Comparison of ENCODE assay signal across 1 cellular context in the genomic region with DNA sequence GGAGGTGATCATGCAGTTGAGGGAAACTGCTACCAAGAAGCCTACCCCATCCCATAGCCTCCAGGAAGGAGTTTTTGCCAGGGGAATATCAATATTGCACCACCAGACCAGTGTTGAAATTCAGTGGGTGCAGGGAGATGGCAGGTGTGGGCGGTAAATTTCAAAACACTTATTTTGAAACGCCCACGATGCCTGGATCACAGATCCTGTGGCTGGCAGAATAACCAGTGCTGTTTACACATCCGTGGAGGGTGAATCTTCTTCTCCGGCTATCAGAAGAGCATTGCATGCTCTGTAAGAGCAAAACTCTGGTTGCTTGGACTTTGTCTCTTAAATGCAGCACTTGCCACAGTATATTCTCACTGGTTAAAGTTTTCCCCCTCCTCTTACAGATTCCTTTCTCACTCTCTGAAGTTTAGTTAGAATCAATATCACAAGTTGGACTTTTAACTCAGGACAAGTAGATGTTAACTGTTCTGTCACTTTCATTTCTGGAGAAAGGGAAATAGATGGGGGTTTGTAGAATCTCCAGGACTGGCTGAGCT.
TF ChIP-seq lines count a peak whose summit lies in the region.

No MANE protein-coding gene starts in this region.

TF ChIP-seq in HepG2, 621 proteins besides CTCF, POLR2A, EP300 and RAD21 (continued from another document and continues in another):
- TF ChIP-seq, protein P1, sequence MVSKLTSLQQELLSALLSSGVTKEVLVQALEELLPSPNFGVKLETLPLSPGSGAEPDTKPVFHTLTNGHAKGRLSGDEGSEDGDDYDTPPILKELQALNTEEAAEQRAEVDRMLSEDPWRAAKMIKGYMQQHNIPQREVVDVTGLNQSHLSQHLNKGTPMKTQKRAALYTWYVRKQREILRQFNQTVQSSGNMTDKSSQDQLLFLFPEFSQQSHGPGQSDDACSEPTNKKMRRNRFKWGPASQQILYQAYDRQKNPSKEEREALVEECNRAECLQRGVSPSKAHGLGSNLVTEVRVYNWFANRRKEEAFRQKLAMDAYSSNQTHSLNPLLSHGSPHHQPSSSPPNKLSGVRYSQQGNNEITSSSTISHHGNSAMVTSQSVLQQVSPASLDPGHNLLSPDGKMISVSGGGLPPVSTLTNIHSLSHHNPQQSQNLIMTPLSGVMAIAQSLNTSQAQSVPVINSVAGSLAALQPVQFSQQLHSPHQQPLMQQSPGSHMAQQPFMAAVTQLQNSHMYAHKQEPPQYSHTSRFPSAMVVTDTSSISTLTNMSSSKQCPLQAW (CRISPR knock-in tag; IDR thresholded peaks at IDR 0.05) = peak; percentile 77
- no peak for TF ChIP-seq ATF7 (IDR thresholded peaks at IDR 0.05)
- 0 out of 2 replicates have a peak, but pooled peaks have one; percentile 24 for TF ChIP-seq ATF7 (CRISPR knock-in tag; IDR thresholded peaks at IDR 0.05)
- TF ChIP-seq ESRRA (CRISPR knock-in tag; IDR thresholded peaks at IDR 0.05; ENCODE audit: low read depth) = peak; percentile 69
- TF ChIP-seq, protein P2, sequence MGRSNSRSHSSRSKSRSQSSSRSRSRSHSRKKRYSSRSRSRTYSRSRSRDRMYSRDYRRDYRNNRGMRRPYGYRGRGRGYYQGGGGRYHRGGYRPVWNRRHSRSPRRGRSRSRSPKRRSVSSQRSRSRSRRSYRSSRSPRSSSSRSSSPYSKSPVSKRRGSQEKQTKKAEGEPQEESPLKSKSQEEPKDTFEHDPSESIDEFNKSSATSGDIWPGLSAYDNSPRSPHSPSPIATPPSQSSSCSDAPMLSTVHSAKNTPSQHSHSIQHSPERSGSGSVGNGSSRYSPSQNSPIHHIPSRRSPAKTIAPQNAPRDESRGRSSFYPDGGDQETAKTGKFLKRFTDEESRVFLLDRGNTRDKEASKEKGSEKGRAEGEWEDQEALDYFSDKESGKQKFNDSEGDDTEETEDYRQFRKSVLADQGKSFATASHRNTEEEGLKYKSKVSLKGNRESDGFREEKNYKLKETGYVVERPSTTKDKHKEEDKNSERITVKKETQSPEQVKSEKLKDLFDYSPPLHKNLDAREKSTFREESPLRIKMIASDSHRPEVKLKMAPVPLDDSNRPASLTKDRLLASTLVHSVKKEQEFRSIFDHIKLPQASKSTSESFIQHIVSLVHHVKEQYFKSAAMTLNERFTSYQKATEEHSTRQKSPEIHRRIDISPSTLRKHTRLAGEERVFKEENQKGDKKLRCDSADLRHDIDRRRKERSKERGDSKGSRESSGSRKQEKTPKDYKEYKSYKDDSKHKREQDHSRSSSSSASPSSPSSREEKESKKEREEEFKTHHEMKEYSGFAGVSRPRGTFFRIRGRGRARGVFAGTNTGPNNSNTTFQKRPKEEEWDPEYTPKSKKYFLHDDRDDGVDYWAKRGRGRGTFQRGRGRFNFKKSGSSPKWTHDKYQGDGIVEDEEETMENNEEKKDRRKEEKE (IDR thresholded peaks at IDR 0.05) = no peak
- TF ChIP-seq FLYWCH1 (CRISPR knock-in tag; IDR thresholded peaks at IDR 0.05) = no peak
- no peak; the same call in 1 of the 2 replicates for TF ChIP-seq SMAD3 (CRISPR knock-in tag; IDR thresholded peaks at IDR 0.05)
- peak; percentile 98 for TF ChIP-seq CEBPB (IDR thresholded peaks at IDR 0.05; ENCODE audit: borderline replicate concordance, low read depth, low read length)
- no peak for TF ChIP-seq LCORL (IDR thresholded peaks at IDR 0.05)
- peak; percentile 88 for TF ChIP-seq LCORL (CRISPR knock-in tag; IDR thresholded peaks at IDR 0.05)
- peak; percentile 97 for TF ChIP-seq TBX2 (CRISPR knock-in tag; IDR thresholded peaks at IDR 0.05; ENCODE audit: borderline replicate concordance)
- 0 out of 2 replicates have a peak, but pooled peaks have one; percentile 53 for TF ChIP-seq SIN3B (IDR thresholded peaks at IDR 0.05; ENCODE audit: low read length)
- TF ChIP-seq, protein P3, sequence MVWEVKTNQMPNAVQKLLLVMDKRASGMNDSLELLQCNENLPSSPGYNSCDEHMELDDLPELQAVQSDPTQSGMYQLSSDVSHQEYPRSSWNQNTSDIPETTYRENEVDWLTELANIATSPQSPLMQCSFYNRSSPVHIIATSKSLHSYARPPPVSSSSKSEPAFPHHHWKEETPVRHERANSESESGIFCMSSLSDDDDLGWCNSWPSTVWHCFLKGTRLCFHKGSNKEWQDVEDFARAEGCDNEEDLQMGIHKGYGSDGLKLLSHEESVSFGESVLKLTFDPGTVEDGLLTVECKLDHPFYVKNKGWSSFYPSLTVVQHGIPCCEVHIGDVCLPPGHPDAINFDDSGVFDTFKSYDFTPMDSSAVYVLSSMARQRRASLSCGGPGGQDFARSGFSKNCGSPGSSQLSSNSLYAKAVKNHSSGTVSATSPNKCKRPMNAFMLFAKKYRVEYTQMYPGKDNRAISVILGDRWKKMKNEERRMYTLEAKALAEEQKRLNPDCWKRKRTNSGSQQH (CRISPR knock-in tag; IDR thresholded peaks at IDR 0.05; ENCODE audit: low read depth) = peak; percentile 91
- TF ChIP-seq RFXANK (CRISPR knock-in tag; IDR thresholded peaks at IDR 0.05) = no peak; the same call in 1 of the 2 replicates
- no peak for TF ChIP-seq ZNF670 (CRISPR knock-in tag; IDR thresholded peaks at IDR 0.05; ENCODE audit: borderline replicate concordance)
- peak; percentile 92 for TF ChIP-seq ZNF331 (CRISPR knock-in tag; IDR thresholded peaks at IDR 0.05)
- peak; percentile 72 for TF ChIP-seq NR2C2 (CRISPR knock-in tag; IDR thresholded peaks at IDR 0.05; ENCODE audit: borderline replicate concordance)
- peak; percentile 58; the same call in 1 of the 2 replicates for TF ChIP-seq TMF1 (CRISPR knock-in tag; IDR thresholded peaks at IDR 0.05; ENCODE audit: low read depth)
- TF ChIP-seq NKX3-1 (CRISPR knock-in tag; IDR thresholded peaks at IDR 0.05) = 0 out of 2 replicates have a peak, but pooled peaks have one; percentile 73
- TF ChIP-seq IRF2 (CRISPR knock-in tag; IDR thresholded peaks at IDR 0.05) = peak; percentile 80; the same call in 1 of the 2 replicates
- TF ChIP-seq HOXA7 (CRISPR knock-in tag; IDR thresholded peaks at IDR 0.05) = no peak
- peak; percentile 92 for TF ChIP-seq SOX5 (CRISPR knock-in tag; IDR thresholded peaks at IDR 0.05; ENCODE audit: borderline replicate concordance)
- peak in 1 of 2 experiments; percentile 70; a peak in 2 of 4 replicates for TF ChIP-seq KLF16 (CRISPR knock-in tag; IDR thresholded peaks at IDR 0.05)
- peak; percentile 84 for TF ChIP-seq RXRB (CRISPR knock-in tag; IDR thresholded peaks at IDR 0.05; ENCODE audit: borderline replicate concordance)
- TF ChIP-seq KDM1A (CRISPR knock-in tag; IDR thresholded peaks at IDR 0.05) = peak; percentile 62; the same call in 1 of the 2 replicates
- TF ChIP-seq, protein P4, sequence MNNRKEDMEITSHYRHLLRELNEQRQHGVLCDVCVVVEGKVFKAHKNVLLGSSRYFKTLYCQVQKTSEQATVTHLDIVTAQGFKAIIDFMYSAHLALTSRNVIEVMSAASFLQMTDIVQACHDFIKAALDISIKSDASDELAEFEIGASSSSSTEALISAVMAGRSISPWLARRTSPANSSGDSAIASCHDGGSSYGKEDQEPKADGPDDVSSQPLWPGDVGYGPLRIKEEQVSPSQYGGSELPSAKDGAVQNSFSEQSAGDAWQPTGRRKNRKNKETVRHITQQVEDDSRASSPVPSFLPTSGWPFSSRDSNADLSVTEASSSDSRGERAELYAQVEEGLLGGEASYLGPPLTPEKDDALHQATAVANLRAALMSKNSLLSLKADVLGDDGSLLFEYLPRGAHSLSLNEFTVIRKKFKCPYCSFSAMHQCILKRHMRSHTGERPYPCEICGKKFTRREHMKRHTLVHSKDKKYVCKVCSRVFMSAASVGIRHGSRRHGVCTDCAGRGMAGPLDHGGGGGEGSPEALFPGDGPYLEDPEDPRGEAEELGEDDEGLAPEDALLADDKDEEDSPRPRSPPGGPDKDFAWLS (CRISPR knock-in tag; IDR thresholded peaks at IDR 0.05; ENCODE audit: borderline replicate concordance) = no peak
- TF ChIP-seq, protein P5, sequence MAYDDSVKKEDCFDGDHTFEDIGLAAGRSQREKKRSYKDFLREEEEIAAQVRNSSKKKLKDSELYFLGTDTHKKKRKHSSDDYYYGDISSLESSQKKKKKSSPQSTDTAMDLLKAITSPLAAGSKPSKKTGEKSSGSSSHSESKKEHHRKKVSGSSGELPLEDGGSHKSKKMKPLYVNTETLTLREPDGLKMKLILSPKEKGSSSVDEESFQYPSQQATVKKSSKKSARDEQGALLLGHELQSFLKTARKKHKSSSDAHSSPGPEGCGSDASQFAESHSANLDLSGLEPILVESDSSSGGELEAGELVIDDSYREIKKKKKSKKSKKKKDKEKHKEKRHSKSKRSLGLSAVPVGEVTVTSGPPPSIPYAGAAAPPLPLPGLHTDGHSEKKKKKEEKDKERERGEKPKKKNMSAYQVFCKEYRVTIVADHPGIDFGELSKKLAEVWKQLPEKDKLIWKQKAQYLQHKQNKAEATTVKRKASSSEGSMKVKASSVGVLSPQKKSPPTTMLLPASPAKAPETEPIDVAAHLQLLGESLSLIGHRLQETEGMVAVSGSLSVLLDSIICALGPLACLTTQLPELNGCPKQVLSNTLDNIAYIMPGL (CRISPR knock-in tag; IDR thresholded peaks at IDR 0.05; ENCODE audit: borderline replicate concordance in 1 of 2, low read depth in 1 of 2) = peak; percentile 56 to 75; a peak in 2 of 4 replicates
- peak; percentile 85 for TF ChIP-seq SSRP1 (CRISPR knock-in tag; IDR thresholded peaks at IDR 0.05)
- TF ChIP-seq, protein P6, sequence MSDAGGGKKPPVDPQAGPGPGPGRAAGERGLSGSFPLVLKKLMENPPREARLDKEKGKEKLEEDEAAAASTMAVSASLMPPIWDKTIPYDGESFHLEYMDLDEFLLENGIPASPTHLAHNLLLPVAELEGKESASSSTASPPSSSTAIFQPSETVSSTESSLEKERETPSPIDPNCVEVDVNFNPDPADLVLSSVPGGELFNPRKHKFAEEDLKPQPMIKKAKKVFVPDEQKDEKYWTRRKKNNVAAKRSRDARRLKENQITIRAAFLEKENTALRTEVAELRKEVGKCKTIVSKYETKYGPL (CRISPR knock-in tag; IDR thresholded peaks at IDR 0.05) = no peak
- TF ChIP-seq, protein P7, sequence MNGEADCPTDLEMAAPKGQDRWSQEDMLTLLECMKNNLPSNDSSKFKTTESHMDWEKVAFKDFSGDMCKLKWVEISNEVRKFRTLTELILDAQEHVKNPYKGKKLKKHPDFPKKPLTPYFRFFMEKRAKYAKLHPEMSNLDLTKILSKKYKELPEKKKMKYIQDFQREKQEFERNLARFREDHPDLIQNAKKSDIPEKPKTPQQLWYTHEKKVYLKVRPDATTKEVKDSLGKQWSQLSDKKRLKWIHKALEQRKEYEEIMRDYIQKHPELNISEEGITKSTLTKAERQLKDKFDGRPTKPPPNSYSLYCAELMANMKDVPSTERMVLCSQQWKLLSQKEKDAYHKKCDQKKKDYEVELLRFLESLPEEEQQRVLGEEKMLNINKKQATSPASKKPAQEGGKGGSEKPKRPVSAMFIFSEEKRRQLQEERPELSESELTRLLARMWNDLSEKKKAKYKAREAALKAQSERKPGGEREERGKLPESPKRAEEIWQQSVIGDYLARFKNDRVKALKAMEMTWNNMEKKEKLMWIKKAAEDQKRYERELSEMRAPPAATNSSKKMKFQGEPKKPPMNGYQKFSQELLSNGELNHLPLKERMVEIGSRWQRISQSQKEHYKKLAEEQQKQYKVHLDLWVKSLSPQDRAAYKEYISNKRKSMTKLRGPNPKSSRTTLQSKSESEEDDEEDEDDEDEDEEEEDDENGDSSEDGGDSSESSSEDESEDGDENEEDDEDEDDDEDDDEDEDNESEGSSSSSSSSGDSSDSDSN (CRISPR knock-in tag; IDR thresholded peaks at IDR 0.05) = no peak
- TF ChIP-seq PHF5A (CRISPR knock-in tag; IDR thresholded peaks at IDR 0.05; ENCODE audit: low read depth, unreplicated experiment) = peak; percentile 55
- TF ChIP-seq SATB2 (CRISPR knock-in tag; IDR thresholded peaks at IDR 0.05) = 0 out of 2 replicates have a peak, but pooled peaks have one; percentile 40
- TF ChIP-seq, protein P8, sequence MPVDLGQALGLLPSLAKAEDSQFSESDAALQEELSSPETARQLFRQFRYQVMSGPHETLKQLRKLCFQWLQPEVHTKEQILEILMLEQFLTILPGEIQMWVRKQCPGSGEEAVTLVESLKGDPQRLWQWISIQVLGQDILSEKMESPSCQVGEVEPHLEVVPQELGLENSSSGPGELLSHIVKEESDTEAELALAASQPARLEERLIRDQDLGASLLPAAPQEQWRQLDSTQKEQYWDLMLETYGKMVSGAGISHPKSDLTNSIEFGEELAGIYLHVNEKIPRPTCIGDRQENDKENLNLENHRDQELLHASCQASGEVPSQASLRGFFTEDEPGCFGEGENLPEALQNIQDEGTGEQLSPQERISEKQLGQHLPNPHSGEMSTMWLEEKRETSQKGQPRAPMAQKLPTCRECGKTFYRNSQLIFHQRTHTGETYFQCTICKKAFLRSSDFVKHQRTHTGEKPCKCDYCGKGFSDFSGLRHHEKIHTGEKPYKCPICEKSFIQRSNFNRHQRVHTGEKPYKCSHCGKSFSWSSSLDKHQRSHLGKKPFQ (CRISPR knock-in tag; IDR thresholded peaks at IDR 0.05; ENCODE audit: insufficient replicate concordance) = peak; percentile 69
- peak; percentile 54 for TF ChIP-seq GATAD1 (CRISPR knock-in tag; IDR thresholded peaks at IDR 0.05)
- peak; percentile 22; the same call in 1 of the 2 replicates for TF ChIP-seq RBFOX2 (IDR thresholded peaks at IDR 0.05; ENCODE audit: low read depth, low read length)
- TF ChIP-seq CCDC6 (CRISPR knock-in tag; IDR thresholded peaks at IDR 0.05) = peak; percentile 47; the same call in 1 of the 2 replicates
- no peak for TF ChIP-seq EEA1 (CRISPR knock-in tag; IDR thresholded peaks at IDR 0.05; ENCODE audit: borderline replicate concordance)
- no peak for TF ChIP-seq YY1 (IDR thresholded peaks at IDR 0.05; ENCODE audit: insufficient read depth, insufficient replicate concordance, low read depth, low read length)
- TF ChIP-seq, protein P9, sequence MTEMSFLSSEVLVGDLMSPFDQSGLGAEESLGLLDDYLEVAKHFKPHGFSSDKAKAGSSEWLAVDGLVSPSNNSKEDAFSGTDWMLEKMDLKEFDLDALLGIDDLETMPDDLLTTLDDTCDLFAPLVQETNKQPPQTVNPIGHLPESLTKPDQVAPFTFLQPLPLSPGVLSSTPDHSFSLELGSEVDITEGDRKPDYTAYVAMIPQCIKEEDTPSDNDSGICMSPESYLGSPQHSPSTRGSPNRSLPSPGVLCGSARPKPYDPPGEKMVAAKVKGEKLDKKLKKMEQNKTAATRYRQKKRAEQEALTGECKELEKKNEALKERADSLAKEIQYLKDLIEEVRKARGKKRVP (CRISPR knock-in tag; IDR thresholded peaks at IDR 0.05) = peak in 1 of 2 experiments; percentile 94; a peak in 2 of 4 replicates
- peak; percentile 86; the same call in 1 of the 2 replicates for TF ChIP-seq MIER3 (CRISPR knock-in tag; IDR thresholded peaks at IDR 0.05; ENCODE audit: borderline replicate concordance)
- no peak for TF ChIP-seq SNAI1 (CRISPR knock-in tag; IDR thresholded peaks at IDR 0.05; ENCODE audit: borderline replicate concordance)
- TF ChIP-seq MTA3 (CRISPR knock-in tag; IDR thresholded peaks at IDR 0.05) = no peak
- no peak for TF ChIP-seq FIP1L1 (IDR thresholded peaks at IDR 0.05; ENCODE audit: borderline replicate concordance, insufficient read depth, low read depth, low read length)
- TF ChIP-seq HNRNPL (IDR thresholded peaks at IDR 0.05; ENCODE audit: low read depth, low read length) = 0 out of 2 replicates have a peak, but pooled peaks have one; percentile 50
- TF ChIP-seq TOPORS (CRISPR knock-in tag; IDR thresholded peaks at IDR 0.05) = peak; percentile 78
- TF ChIP-seq, protein P10, sequence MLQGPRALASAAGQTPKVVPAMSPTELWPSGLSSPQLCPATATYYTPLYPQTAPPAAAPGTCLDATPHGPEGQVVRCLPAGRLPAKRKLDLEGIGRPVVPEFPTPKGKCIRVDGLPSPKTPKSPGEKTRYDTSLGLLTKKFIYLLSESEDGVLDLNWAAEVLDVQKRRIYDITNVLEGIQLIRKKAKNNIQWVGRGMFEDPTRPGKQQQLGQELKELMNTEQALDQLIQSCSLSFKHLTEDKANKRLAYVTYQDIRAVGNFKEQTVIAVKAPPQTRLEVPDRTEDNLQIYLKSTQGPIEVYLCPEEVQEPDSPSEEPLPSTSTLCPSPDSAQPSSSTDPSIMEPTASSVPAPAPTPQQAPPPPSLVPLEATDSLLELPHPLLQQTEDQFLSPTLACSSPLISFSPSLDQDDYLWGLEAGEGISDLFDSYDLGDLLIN (CRISPR knock-in tag; IDR thresholded peaks at IDR 0.05; ENCODE audit: borderline replicate concordance) = no peak
